ENCODE assay signal across 12 cellular contexts in the genomic region with DNA sequence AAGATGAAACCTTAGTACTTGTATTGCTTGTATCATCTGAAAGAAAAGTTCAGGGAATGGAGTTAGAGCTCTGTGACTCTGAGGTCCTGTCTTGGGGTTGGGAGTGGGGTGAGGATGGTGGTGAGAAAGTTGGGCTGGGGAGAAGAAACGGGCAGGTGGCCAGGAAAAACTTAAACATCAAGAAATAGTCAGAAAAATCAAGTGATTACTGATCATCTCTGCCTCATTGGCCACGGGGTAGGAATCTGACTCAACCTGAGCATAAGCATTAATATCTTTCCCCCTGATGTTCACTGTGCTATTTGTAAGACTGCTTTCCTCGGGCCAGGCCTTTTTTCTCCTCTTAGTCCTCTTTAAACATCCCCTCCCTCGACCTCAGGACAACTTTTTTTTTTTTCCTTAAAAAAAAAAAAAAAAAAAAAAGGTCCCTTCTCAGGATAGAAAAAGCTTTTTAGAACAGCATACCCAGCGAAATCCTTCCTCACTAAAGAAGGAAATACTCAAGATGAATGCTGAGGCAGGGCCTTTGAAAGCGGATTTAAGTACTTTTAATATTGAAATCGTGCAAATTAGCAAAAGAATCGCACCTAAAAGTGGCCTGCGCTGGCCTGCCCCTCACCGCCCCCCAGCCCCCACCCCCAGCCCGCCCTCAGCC. TPM values are rescaled to one million over a fixed set of nuclear protein-coding genes. Genes with fewer than 3 reads are reported as not detected.
DNase-seq lines count a peak whose midpoint lies in the region; ATAC-seq and TF ChIP-seq lines count a peak whose summit lies in the region.
"Had no signal": no experiment of that assay in that cellular context is flagged by ENCODE, and none has a peak within 500 bp of the region (broad histone marks: within the 10 kb centered on the region; RNA-seq: fewer than 3 reads in every experiment).

No MANE protein-coding gene starts in this region.

- intact Hi-C loops in prostate gland (cut with DNase I), result no loop called here

- WGBS in prostate gland, result 9% methylated on average over 11 of the region's 11 CpGs

- H3K4me1 ChIP-seq in adipocyte (ENCODE audit: control insufficient read depth, insufficient read depth, low read length) (peaks cover 49% of the 10 kb centered on the region), foreskin keratinocyte (peaks cover 19% of the 10 kb centered on the region), prostate gland (replicated peaks) (no peaks in the 10 kb centered on the region)

- H3K4me3 ChIP-seq in GM06990 (replicated peaks; ENCODE audit: low read depth, low read length) (peak overlapping the region; percentile 13), adipocyte (ENCODE audit: low read length) (peak overlapping the region; percentile 72), prostate gland (peak overlapping the region; percentile 57 to 65)

- H3K9ac ChIP-seq in adipocyte (ENCODE audit: low read length), result peak overlapping the region; percentile 98

- H3K36me3 ChIP-seq in GM06990 (ENCODE audit: control insufficient read depth, insufficient read depth, low read length) (peaks cover 6% of the 10 kb centered on the region), adipocyte (ENCODE audit: control insufficient read depth, insufficient read depth, low read length, severe bottlenecking) (peaks cover 29% of the 10 kb centered on the region), prostate gland (no peaks in the 10 kb centered on the region)

- H3K9me3 ChIP-seq in adipocyte (ENCODE audit: control insufficient read depth, low read length) (no peaks in the 10 kb centered on the region), prostate gland (no peaks in the 10 kb centered on the region)

- peak overlapping the region; percentile 69 for H3K27ac ChIP-seq in foreskin keratinocyte
- peak overlapping the region; percentile 87 to 92 for H3K27ac ChIP-seq in prostate gland

- no peak for DNase-seq in GM06990 (ENCODE audit: extremely low read depth, insufficient read length)
- peak; percentile 35 for DNase-seq in adipocyte (ENCODE audit: low read depth)
- DNase-seq in foreskin keratinocyte, result no peak
- no peak for DNase-seq in prostate gland (ENCODE audit: low spot score)
- no peak for DNase-seq in NCI-H1694 treated with DMSO at 0.1 percent for 48 hours (lab: John Stamatoyannopoulos, UW)
- no peak for DNase-seq in amniotic stem cell (lab: John Stamatoyannopoulos, UW)
- no peak for DNase-seq in NCI-H187 treated with DMSO at 0.1 percent for 48 hours (lab: John Stamatoyannopoulos, UW)
- DNase-seq: activated B cell treated with CpG ODN at 0.5 μM for 24 hours; activated gamma-delta T cell; CD4-positive, CD25-positive, alpha-beta regulatory T cell; NCI-H1092 treated with DMSO at 0.1 percent for 48 hours had no signal

- ATAC-seq in foreskin keratinocyte (no peak), GM21360 (IDR thresholded peaks at IDR 0.05; ENCODE audit: unreplicated experiment) (no peak)

- TF ChIP-seq CTCF in GM06990 (IDR thresholded peaks at IDR 0.05; ENCODE audit: insufficient read depth, low read length, poor library complexity, severe bottlenecking), result no peak
- no peak for TF ChIP-seq CTCF in foreskin keratinocyte (conservative IDR thresholded peaks at IDR 0.05)
- TF ChIP-seq CTCF in prostate gland (IDR thresholded peaks at IDR 0.05), result no peak

- TF ChIP-seq POLR2A in prostate gland (IDR thresholded peaks at IDR 0.05), result no peak

- H3K27me3 ChIP-seq in GM06990 (replicated peaks; ENCODE audit: control insufficient read depth, insufficient read depth, low read length) (no peaks in the 10 kb centered on the region), adipocyte (replicated peaks; ENCODE audit: control insufficient read depth, insufficient read depth, low read length) (no peaks in the 10 kb centered on the region), foreskin keratinocyte (no peaks in the 10 kb centered on the region), prostate gland (replicated peaks; ENCODE audit: insufficient read depth) (no peaks in the 10 kb centered on the region)

RNA-seq across cellular contexts. Expression of gene MEIS2, which starts 5.7 kb away (rescaled TPM):
- total RNA-seq in foreskin keratinocyte (12.6 and 14.9 TPM in 2 replicates), prostate gland (10 to 100 TPM; 53.4 to 73.2 TPM)
- polyA plus RNA-seq in foreskin keratinocyte, result 3.8 and 5.5 TPM in 2 replicates
- total RNA-seq: CD4-positive, CD25-positive, alpha-beta regulatory T cell had no signal
- polyA plus RNA-seq: CD4-positive, CD25-positive, alpha-beta regulatory T cell had no signal

Comparison
In these comparisons a context has a peak if more than half of its experiments do, and no peak if none do; other contexts are left out.
1. H3K4me3 ChIP-seq: peak in every context shown above with its lines; median percentile 72 in adipocyte; 61 in prostate gland; 13 in GM06990.